8 cellular contexts compared by ENCODE assay signal in the genomic region with DNA sequence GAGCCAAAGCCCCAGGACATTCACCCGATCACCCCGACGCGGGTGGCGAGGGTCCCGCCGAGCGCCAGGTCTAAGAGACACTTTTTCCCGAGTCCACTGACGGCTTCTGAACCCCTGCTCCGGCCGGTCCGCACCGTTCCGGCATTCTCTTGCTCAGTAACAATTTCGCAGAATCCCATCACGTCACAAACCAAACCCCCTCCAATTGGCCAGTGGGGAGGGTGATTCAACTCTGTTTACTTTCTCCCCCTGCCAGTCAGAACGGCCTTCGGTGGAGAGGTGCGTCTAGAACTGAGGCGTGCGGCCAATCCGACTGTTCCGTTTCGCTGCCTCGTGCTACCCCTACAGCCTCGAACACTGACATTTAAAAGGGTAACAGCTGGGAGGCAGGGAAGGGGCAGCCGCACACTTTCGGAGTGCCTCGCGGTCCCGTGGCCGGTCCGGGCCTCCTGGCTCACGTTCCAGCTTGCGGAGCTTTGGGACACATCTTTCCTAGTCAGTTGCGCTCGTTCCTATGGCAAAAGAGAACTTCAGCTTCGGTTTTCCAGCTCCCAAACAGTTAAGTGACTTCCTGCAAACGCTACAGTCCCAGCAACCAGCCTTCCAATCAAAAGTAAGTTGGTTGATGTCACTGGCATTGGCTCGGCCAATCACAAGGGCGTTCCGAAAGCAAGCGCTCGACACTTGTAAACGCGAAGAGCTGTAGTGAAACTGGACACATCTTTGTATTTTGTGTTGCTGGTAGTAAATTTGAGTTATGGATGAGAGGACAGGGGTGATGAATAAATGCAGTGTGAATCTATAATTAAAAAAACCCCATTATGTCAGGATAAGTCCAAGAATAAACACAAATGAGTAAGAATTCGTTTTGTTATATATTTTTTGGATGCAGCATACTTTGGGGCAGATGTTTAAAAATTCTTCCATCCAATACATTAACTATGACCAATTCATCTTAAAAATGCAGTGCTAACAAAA. TPM values are rescaled to one million over a fixed set of nuclear protein-coding genes. Genes with fewer than 3 reads are reported as not detected.
DNase-seq lines count a peak whose midpoint lies in the region; ATAC-seq, FAIRE-seq and TF ChIP-seq lines count a peak whose summit lies in the region.

Gene KLF9 (minus strand): TSS at position 860 of the 978 bp plus-strand sequence. CDS start 1,294 bp downstream, outside the sequence.

- peak; percentile 96 for DNase-seq in COLO829 (ENCODE audit: low spot score)
- peak; percentile 97 for DNase-seq in HT1080 (ENCODE audit: low read depth)
- peak; percentile 88 for DNase-seq in activated CD8-positive, alpha-beta memory T cell treated with anti-CD3 and anti-CD28 coated beads, Interleukin-2, amount 50 U/mL, for 48 hours
- peak; percentile 41 to 73 for DNase-seq in mesothelial cell of epicardium (ENCODE audit: low spot score in 2 of 2, unreplicated experiment in 2 of 2)
- peak; percentile 80 to 86 for DNase-seq in stimulated activated CD8-positive, alpha-beta memory T cell treated with anti-CD3 and anti-CD28 coated beads, Interleukin-15, amount 100 ng/mL, for 4 hours (ENCODE audit: low read depth in 2 of 2)

- no peaks in the 10 kb centered on the region for H3K79me2 ChIP-seq in OCI-LY3 (ENCODE audit: low read length)

- H2AFZ ChIP-seq in OCI-LY3 (ENCODE audit: low read depth, low read length) = peak within 1 kb of the TSS; percentile 86

- no peaks in the 10 kb centered on the region for H3K36me3 ChIP-seq in OCI-LY3 (replicated peaks; ENCODE audit: low read depth, low read length)

- peaks cover 48% of the 10 kb centered on the region for H3K4me1 Mint-ChIP-seq in mesothelial cell of epicardium

- TF ChIP-seq CTCF in OCI-LY3 (IDR thresholded peaks at IDR 0.05; ENCODE audit: low read depth, low read length) (no peak), mesothelial cell of epicardium (IDR thresholded peaks at IDR 0.05; ENCODE audit: unreplicated experiment) (no peak)

- peak within 1 kb of the TSS; percentile 87 for H3K4me3 Mint-ChIP-seq in mesothelial cell of epicardium

- H3K27ac Mint-ChIP-seq in mesothelial cell of epicardium = peak within 1 kb of the TSS; percentile 98

- no peak within 1 kb of the TSS for H3K27ac ChIP-seq in OCI-LY3 (ENCODE audit: low read length)

- peak within 1 kb of the TSS; percentile 69 for H3K4me2 ChIP-seq in OCI-LY3 (ENCODE audit: low read length)

- H3K9me3 Mint-ChIP-seq in mesothelial cell of epicardium = no peaks in the 10 kb centered on the region

- no peaks in the 10 kb centered on the region for H3K36me3 Mint-ChIP-seq in mesothelial cell of epicardium

- peaks cover 22% of the 10 kb centered on the region for H3K4me1 ChIP-seq in OCI-LY3 (ENCODE audit: low read length)

- no peaks in the 10 kb centered on the region for H4K20me1 ChIP-seq in OCI-LY3 (ENCODE audit: insufficient read depth, low read length)

- no peaks in the 10 kb centered on the region for H3K27me3 ChIP-seq in OCI-LY3 (ENCODE audit: low read depth, low read length)

- FAIRE-seq in endometrium (lab: Jason Lieb, UNC) = peak; percentile 98

- H3K4me3 ChIP-seq in OCI-LY3 (ENCODE audit: low read length) = peak within 1 kb of the TSS; percentile 77

- H3K27me3 Mint-ChIP-seq in mesothelial cell of epicardium (ENCODE audit: low read depth) = peaks cover 33% of the 10 kb centered on the region

- peak; percentile 59 for ATAC-seq in GM21360 (IDR thresholded peaks at IDR 0.05; ENCODE audit: unreplicated experiment)

- no peaks in the 10 kb centered on the region for H3K9me3 ChIP-seq in OCI-LY3 (ENCODE audit: insufficient read depth, low read length)

- peak within 1 kb of the TSS; percentile 28 for H3K9ac ChIP-seq in OCI-LY3 (ENCODE audit: low read length)

RNA-seq across cellular contexts. Expression of gene KLF9, which starts in this region (rescaled TPM):
- 6.0 and 7.3 TPM in 2 replicates for total RNA-seq in HT1080 (2014; rRNA removed; shearing (Covaris generic))
- polyA plus RNA-seq in HT1080 (2015; cell fraction: cytosol; rRNA removed) = 13.9 and 18.8 TPM in 2 replicates
- polyA plus RNA-seq in HT1080 (2015; cell fraction: nucleus; rRNA removed) = 13.8 and 15.5 TPM in 2 replicates
- 3.4 to 3.7 TPM (median 3.6 TPM) in 3 replicates for total RNA-seq in mesothelial cell of epicardium
